8 cellular contexts compared by ENCODE assay signal in the genomic region with DNA sequence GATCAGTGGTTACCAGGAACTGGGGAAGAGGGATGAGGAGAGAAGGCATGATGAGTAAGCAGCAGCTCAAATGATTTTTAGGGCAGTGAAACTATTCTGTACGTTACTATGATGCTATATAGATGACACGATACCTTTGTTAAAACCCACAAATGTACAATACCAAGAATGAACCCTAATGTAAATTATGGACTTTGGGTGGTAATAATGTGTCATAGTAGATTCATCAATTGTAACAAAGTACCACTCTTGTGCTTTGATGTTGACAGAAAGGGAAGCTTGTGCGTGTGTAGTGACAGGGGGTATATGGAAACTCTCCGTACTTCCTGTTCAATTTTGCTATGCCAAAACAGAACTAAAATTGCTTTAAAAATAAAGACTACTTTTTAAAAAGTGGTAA. TPM values are rescaled to one million over a fixed set of nuclear protein-coding genes. Genes with fewer than 3 reads are reported as not detected.
DNase-seq lines count a peak whose midpoint lies in the region; ATAC-seq and TF ChIP-seq lines count a peak whose summit lies in the region.
"Not testable (repeated sequence)": the region's sequence is repeated elsewhere in the genome, so short reads cannot be mapped to it uniquely, and the experiment has no call there.

No MANE protein-coding gene starts in this region.

- H3K36me3 Mint-ChIP-seq in CD14-positive monocyte (peaks cover 48 to 72% of the 10 kb centered on the region in 2 donors), naive B cell (peaks cover 8 to 18% of the 10 kb centered on the region in 2 donors)
- H3K36me3 Mint-ChIP-seq in IgD-negative memory B cell; T-helper 17 cell (ENCODE audit: low read depth): not testable (repeated sequence)
- peaks cover 53% of the 10 kb centered on the region for H3K36me3 Mint-ChIP-seq in activated CD8-positive, alpha-beta T cell treated with anti-CD3 and anti-CD28 coated beads, Interleukin-2, amount 10 ng/mL, durations not matched to agents 7 days and 5 days (ENCODE audit: low read depth)
- H3K36me3 Mint-ChIP-seq in activated naive CD4-positive, alpha-beta T cell treated with anti-CD3 and anti-CD28 coated beads, Interleukin-2, amount 50 U/mL, for 72 hours, result peaks cover 0 to 31% of the 10 kb centered on the region in 2 donors

- peak overlapping the region in 33 of 59 donors; percentile 0 to 65 (median 35) for H3K27ac ChIP-seq in dorsolateral prefrontal cortex

- not testable (repeated sequence) for TF ChIP-seq CTCF in CD14-positive monocyte (IDR thresholded peaks at IDR 0.05); dorsolateral prefrontal cortex (IDR thresholded peaks at IDR 0.05 in 54 of 56, conservative IDR thresholded peaks at IDR 0.05 in 2 of 56; ENCODE audit: low read depth in 1 of 56, partially characterized antibody in 56 of 56)

- not testable (repeated sequence) for H3K9me3 Mint-ChIP-seq in CD14-positive monocyte; IgD-negative memory B cell; activated CD8-positive, alpha-beta T cell treated with anti-CD3 and anti-CD28 coated beads, Interleukin-2, amount 10 ng/mL, durations not matched to agents 7 days and 5 days (ENCODE audit: insufficient read depth); activated naive CD4-positive, alpha-beta T cell treated with anti-CD3 and anti-CD28 coated beads, Interleukin-2, amount 50 U/mL, for 72 hours; naive B cell

- H3K27ac Mint-ChIP-seq in CD14-positive monocyte, result peak overlapping the region; percentile 37 to 92 (median 82)
- H3K27ac Mint-ChIP-seq in IgD-negative memory B cell, result peak overlapping the region; percentile 17 to 61 (median 56)
- H3K27ac Mint-ChIP-seq in T-helper 17 cell, result peak overlapping the region; percentile 88
- peak overlapping the region; percentile 75 for H3K27ac Mint-ChIP-seq in activated CD8-positive, alpha-beta T cell treated with anti-CD3 and anti-CD28 coated beads, Interleukin-2, amount 10 ng/mL, durations not matched to agents 7 days and 5 days
- peak overlapping the region; percentile 93 to 96 for H3K27ac Mint-ChIP-seq in activated naive CD4-positive, alpha-beta T cell treated with anti-CD3 and anti-CD28 coated beads, Interleukin-2, amount 50 U/mL, for 72 hours
- peak overlapping the region; percentile 39 to 97 (median 90) for H3K27ac Mint-ChIP-seq in naive B cell

- not testable (repeated sequence) for DNase-seq in CD14-positive monocyte (ENCODE audit: low spot score); T-helper 17 cell; activated CD8-positive, alpha-beta T cell treated with anti-CD3 and anti-CD28 coated beads, Interleukin-2, amount 10 ng/mL, durations not matched to agents 7 days and 5 days; activated naive CD4-positive, alpha-beta T cell treated with anti-CD3 and anti-CD28 coated beads, Interleukin-2, amount 50 U/mL, for 72 hours (ENCODE audit: low spot score in 2 of 2); dorsolateral prefrontal cortex; stimulated activated naive CD8-positive, alpha-beta T cell treated with anti-CD3 and anti-CD28 coated beads, Interleukin-15, Interleukin-2, amounts not matched to agents 100 U/mL and 50 U/mL, for 24 hours
- DNase-seq in naive B cell, result peak; percentile 31

- CTCF ChIA-PET in activated CD8-positive, alpha-beta T cell treated with anti-CD3 and anti-CD28 coated beads, Interleukin-2, amount 10 ng/mL, durations not matched to agents 7 days and 5 days (lab: Charles Lee), result interaction anchor here (1.2 to 5.1 kb wide), 3 partner anchors 10 to 293 kb away, joined by 4 to 34 read pairs (median 14); no protein-coding TSS in a partner anchor

- H3K4me3 ChIP-seq in dorsolateral prefrontal cortex, result not testable (repeated sequence)

- H3K4me1 Mint-ChIP-seq in CD14-positive monocyte (peaks cover 15% of the 10 kb centered on the region), IgD-negative memory B cell (peaks cover 7 to 16% (median 9%) of the 10 kb centered on the region in 3 donors), T-helper 17 cell (peaks cover 22% of the 10 kb centered on the region), naive B cell (peaks cover 10 to 29% (median 15%) of the 10 kb centered on the region in 3 donors)
- peaks cover 29% of the 10 kb centered on the region for H3K4me1 Mint-ChIP-seq in activated CD8-positive, alpha-beta T cell treated with anti-CD3 and anti-CD28 coated beads, Interleukin-2, amount 10 ng/mL, durations not matched to agents 7 days and 5 days (ENCODE audit: low read depth)

- H3K4me3 Mint-ChIP-seq in CD14-positive monocyte; activated CD8-positive, alpha-beta T cell treated with anti-CD3 and anti-CD28 coated beads, Interleukin-2, amount 10 ng/mL, durations not matched to agents 7 days and 5 days; naive B cell: not testable (repeated sequence)
- H3K4me3 Mint-ChIP-seq in IgD-negative memory B cell (peak overlapping the region in 2 of 4 donors; percentile 19 to 48), T-helper 17 cell (peak overlapping the region; percentile 31)

- not testable (repeated sequence) for H3K27me3 Mint-ChIP-seq in CD14-positive monocyte (ENCODE audit: low read depth in 3 of 3); IgD-negative memory B cell; T-helper 17 cell; activated CD8-positive, alpha-beta T cell treated with anti-CD3 and anti-CD28 coated beads, Interleukin-2, amount 10 ng/mL, durations not matched to agents 7 days and 5 days (ENCODE audit: low read depth); naive B cell

- POLR2A ChIA-PET in activated CD8-positive, alpha-beta T cell treated with anti-CD3 and anti-CD28 coated beads, Interleukin-2, amount 10 ng/mL, durations not matched to agents 7 days and 5 days (lab: Charles Lee), result interaction anchor here (0.7 to 1.6 kb wide), 5 partner anchors 10 to 132 kb away, joined by 3 to 4 read pairs (median 3); no protein-coding TSS in a partner anchor

- peak; percentile 80 for ATAC-seq in T-helper 17 cell
- peak; percentile 82 for ATAC-seq in activated CD8-positive, alpha-beta T cell treated with anti-CD3 and anti-CD28 coated beads, Interleukin-2, amount 10 ng/mL, durations not matched to agents 7 days and 5 days
- ATAC-seq in activated naive CD4-positive, alpha-beta T cell treated with anti-CD3 and anti-CD28 coated beads, Interleukin-2, amount 50 U/mL, for 72 hours, result peak; percentile 96
- ATAC-seq in naive B cell (ENCODE audit: low read depth in 2 of 2), result peak; percentile 87
- peak; percentile 97 for ATAC-seq in stimulated activated naive CD8-positive, alpha-beta T cell treated with anti-CD3 and anti-CD28 coated beads, Interleukin-15, Interleukin-2, amounts not matched to agents 100 U/mL and 50 U/mL, for 24 hours

- H3K9me3 ChIP-seq in T-helper 17 cell (ENCODE audit: control insufficient read depth, low read length, poor library complexity, severe bottlenecking), result not testable (repeated sequence)

- not testable (repeated sequence) for H3K27me3 ChIP-seq in dorsolateral prefrontal cortex

- intact Hi-C loops in CD14-positive monocyte (cut with micrococcal nuclease); dorsolateral prefrontal cortex (cut with DNase I): not testable (repeated sequence)

RNA-seq across cellular contexts. Expression of gene NBEAL2, which starts 51.6 kb away (rescaled TPM):
- polyA plus RNA-seq in CD14-positive monocyte (10 to 100 TPM; 10.4 to 17.3 TPM), IgD-negative memory B cell (6.7 TPM), naive B cell (ENCODE audit: low read depth in 6 of 6) (1 to 10 TPM in 4 of 6 donors, under 1 TPM in 1, not detected in 1; 0.34 to 2.2 (median 1.5) TPM)
- total RNA-seq in T-helper 17 cell (100 to 1,000 TPM; 285 to 303 TPM), dorsolateral prefrontal cortex (10 to 100 TPM in 112 of 120 experiments, 1 to 10 TPM in 8; 8.2 to 41.7 (median 16.9) TPM)
- total RNA-seq in activated CD8-positive, alpha-beta T cell treated with anti-CD3 and anti-CD28 coated beads, Interleukin-2, amount 10 ng/mL, durations not matched to agents 7 days and 5 days, result 100 to 1,000 TPM; 206 to 212 TPM
- 100 to 1,000 TPM in 1 of 2 donors, 10 to 100 TPM in 1; 75.7 to 122 TPM for total RNA-seq in activated naive CD4-positive, alpha-beta T cell treated with anti-CD3 and anti-CD28 coated beads, Interleukin-2, amount 50 U/mL, for 72 hours

RNA-seq across cellular contexts. Expression of gene CCDC12, which starts 54.5 kb away (rescaled TPM):
- polyA plus RNA-seq in CD14-positive monocyte (10 to 100 TPM; 50.1 to 55.8 TPM), IgD-negative memory B cell (151 TPM), naive B cell (ENCODE audit: low read depth in 6 of 6) (100 to 1,000 TPM; 119 to 157 (median 123) TPM)
- total RNA-seq in T-helper 17 cell (10 to 100 TPM; 67.6 to 75.8 TPM), dorsolateral prefrontal cortex (10 to 100 TPM; 30.9 to 54.9 (median 40.5) TPM)
- total RNA-seq in activated CD8-positive, alpha-beta T cell treated with anti-CD3 and anti-CD28 coated beads, Interleukin-2, amount 10 ng/mL, durations not matched to agents 7 days and 5 days, result 10 to 100 TPM; 59.4 to 62.2 TPM
- 10 to 100 TPM; 49.3 to 55.2 TPM for total RNA-seq in activated naive CD4-positive, alpha-beta T cell treated with anti-CD3 and anti-CD28 coated beads, Interleukin-2, amount 50 U/mL, for 72 hours
